ENCODE assay signal across 8 cellular contexts in genomic region chr17:29589524-29590260, GRCh38. TPM values are rescaled to one million over a fixed set of nuclear protein-coding genes. Genes with fewer than 3 reads are reported as not detected.
DNase-seq lines count a peak whose midpoint lies in the region; ATAC-seq and TF ChIP-seq lines count a peak whose summit lies in the region.

A gene with protein sequence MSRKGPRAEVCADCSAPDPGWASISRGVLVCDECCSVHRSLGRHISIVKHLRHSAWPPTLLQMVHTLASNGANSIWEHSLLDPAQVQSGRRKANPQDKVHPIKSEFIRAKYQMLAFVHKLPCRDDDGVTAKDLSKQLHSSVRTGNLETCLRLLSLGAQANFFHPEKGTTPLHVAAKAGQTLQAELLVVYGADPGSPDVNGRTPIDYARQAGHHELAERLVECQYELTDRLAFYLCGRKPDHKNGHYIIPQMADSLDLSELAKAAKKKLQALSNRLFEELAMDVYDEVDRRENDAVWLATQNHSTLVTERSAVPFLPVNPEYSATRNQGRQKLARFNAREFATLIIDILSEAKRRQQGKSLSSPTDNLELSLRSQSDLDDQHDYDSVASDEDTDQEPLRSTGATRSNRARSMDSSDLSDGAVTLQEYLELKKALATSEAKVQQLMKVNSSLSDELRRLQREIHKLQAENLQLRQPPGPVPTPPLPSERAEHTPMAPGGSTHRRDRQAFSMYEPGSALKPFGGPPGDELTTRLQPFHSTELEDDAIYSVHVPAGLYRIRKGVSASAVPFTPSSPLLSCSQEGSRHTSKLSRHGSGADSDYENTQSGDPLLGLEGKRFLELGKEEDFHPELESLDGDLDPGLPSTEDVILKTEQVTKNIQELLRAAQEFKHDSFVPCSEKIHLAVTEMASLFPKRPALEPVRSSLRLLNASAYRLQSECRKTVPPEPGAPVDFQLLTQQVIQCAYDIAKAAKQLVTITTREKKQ (minus strand): TSS chr17:29589648. CDS start chr17:29589378, 270 bp downstream.

- DNase-seq in AG09309 (ENCODE audit: low read depth) (no peak), NCI-H82 (lab: John Stamatoyannopoulos, UW) (peak; percentile 94), lung microvascular endothelial cell (ENCODE audit: low read depth in 2 of 2) (peak; percentile 87 to 92)
- peak; percentile 86 for DNase-seq in activated CD8-positive, alpha-beta T cell treated with anti-CD3 and anti-CD28 coated beads for 36 hours
- DNase-seq in effector CD8-positive, alpha-beta T cell (lab: John Stamatoyannopoulos, UW): peak; percentile 72
- peak in 2 of 3 experiments; percentile 66 to 73 for DNase-seq in stimulated activated CD4-positive, alpha-beta T cell treated with anti-CD3 and anti-CD28 coated beads, TNF-alpha, amount 100 ng/mL, for 4 hours (ENCODE audit: low read depth in 3 of 3)

- ATAC-seq in HG03521 (IDR thresholded peaks at IDR 0.05; ENCODE audit: unreplicated experiment): peak; percentile 70
- peak; percentile 77 for ATAC-seq in activated CD8-positive, alpha-beta T cell treated with anti-CD3 and anti-CD28 coated beads for 36 hours

- H3K4me1 Mint-ChIP-seq in activated CD8-positive, alpha-beta T cell treated with anti-CD3 and anti-CD28 coated beads for 36 hours (ENCODE audit: low read depth): peaks cover 67% of the 10 kb centered on the region

- CTCF ChIA-PET in activated CD8-positive, alpha-beta T cell treated with anti-CD3 and anti-CD28 coated beads for 36 hours (lab: Charles Lee): interaction anchor here (14.9 kb wide), 1 partner anchor 27 kb away, joined by 172 read pairs; no protein-coding TSS in a partner anchor

- no peaks in the 10 kb centered on the region for H3K36me3 Mint-ChIP-seq in activated CD8-positive, alpha-beta T cell treated with anti-CD3 and anti-CD28 coated beads for 36 hours (ENCODE audit: low read depth)

- H3K9me3 Mint-ChIP-seq in activated CD8-positive, alpha-beta T cell treated with anti-CD3 and anti-CD28 coated beads for 36 hours: no peaks in the 10 kb centered on the region

- intact Hi-C loops in activated CD8-positive, alpha-beta T cell treated with anti-CD3 and anti-CD28 coated beads for 36 hours (cut with micrococcal nuclease): no loop called here

- H3K27me3 Mint-ChIP-seq in activated CD8-positive, alpha-beta T cell treated with anti-CD3 and anti-CD28 coated beads for 36 hours: no peaks in the 10 kb centered on the region

- POLR2A ChIA-PET in activated CD8-positive, alpha-beta T cell treated with anti-CD3 and anti-CD28 coated beads for 36 hours (lab: Charles Lee): interaction anchor here (1.5 to 3.3 kb wide), 3 partner anchors 20 to 28 kb away, joined by 8 to 19 read pairs (median 8); partner anchors contain the start of gene TP53I13

- peak within 1 kb of the TSS; percentile 87 for H3K4me3 Mint-ChIP-seq in activated CD8-positive, alpha-beta T cell treated with anti-CD3 and anti-CD28 coated beads for 36 hours

- peak within 1 kb of the TSS; percentile 89 for H3K4me3 ChIP-seq in AG09309 (ENCODE audit: control insufficient read depth, low read depth, low read length)

- no peak for TF ChIP-seq CTCF in AG09309 (IDR thresholded peaks at IDR 0.05; ENCODE audit: control insufficient read depth, insufficient read depth, low read depth, low read length, missing control alignments)
- no peak for TF ChIP-seq CTCF in activated CD8-positive, alpha-beta T cell treated with anti-CD3 and anti-CD28 coated beads for 36 hours (IDR thresholded peaks at IDR 0.05)

- H3K27ac Mint-ChIP-seq in activated CD8-positive, alpha-beta T cell treated with anti-CD3 and anti-CD28 coated beads for 36 hours: peak within 1 kb of the TSS; percentile 93

- peak; percentile 61 for TF ChIP-seq POLR2A in GM19099 (IDR thresholded peaks at IDR 0.05; ENCODE audit: extremely low read depth, insufficient read length, low read depth)

RNA-seq across cellular contexts. Expression of the gene that starts here (rescaled TPM):
- 10 to 100 TPM; 54.8 to 59.3 TPM for total RNA-seq in activated CD8-positive, alpha-beta T cell treated with anti-CD3 and anti-CD28 coated beads for 36 hours
- total RNA-seq in lung microvascular endothelial cell: 25.1 and 35.7 TPM in 2 replicates
